ENCODE assay signal across 2 cellular contexts in genomic region chr12:65882504-65882903, GRCh38.
TF ChIP-seq lines count a peak whose summit lies in the region.

No MANE protein-coding gene starts in this region.

TF ChIP-seq in SK-N-SH treated with all-trans-retinoic acid at 6 μM for 48 hours, 23 proteins besides CTCF, POLR2A, EP300 and RAD21 (continued from another document):
- TF ChIP-seq GLIS3 (CRISPR knock-in tag; IDR thresholded peaks at IDR 0.05), result no peak
- TF ChIP-seq ESRRG (CRISPR knock-in tag; IDR thresholded peaks at IDR 0.05), result no peak
- no peak for TF ChIP-seq POU6F1 (CRISPR knock-in tag; IDR thresholded peaks at IDR 0.05; ENCODE audit: borderline replicate concordance, low read depth)
- TF ChIP-seq CSDC2 (CRISPR knock-in tag; IDR thresholded peaks at IDR 0.05), result no peak
- no peak for TF ChIP-seq ZNF8 (CRISPR knock-in tag; IDR thresholded peaks at IDR 0.05)
- no peak for TF ChIP-seq ISL1 (CRISPR knock-in tag; IDR thresholded peaks at IDR 0.05)
- TF ChIP-seq CSRNP3 (CRISPR knock-in tag; IDR thresholded peaks at IDR 0.05), result no peak
- TF ChIP-seq TOX (CRISPR knock-in tag; IDR thresholded peaks at IDR 0.05; ENCODE audit: borderline replicate concordance), result no peak
- TF ChIP-seq BACH2 (CRISPR knock-in tag; IDR thresholded peaks at IDR 0.05; ENCODE audit: borderline replicate concordance), result no peak
- TF ChIP-seq ARNTL (CRISPR knock-in tag; IDR thresholded peaks at IDR 0.05; ENCODE audit: borderline replicate concordance, low read depth), result no peak
- TF ChIP-seq ZFP30 (CRISPR knock-in tag; IDR thresholded peaks at IDR 0.05), result no peak
- TF ChIP-seq OSR1 (CRISPR knock-in tag; IDR thresholded peaks at IDR 0.05), result no peak
- no peak for TF ChIP-seq ZNF565 (CRISPR knock-in tag; conservative IDR thresholded peaks at IDR 0.05; ENCODE audit: low read depth)
- no peak for TF ChIP-seq TSHZ2 (CRISPR knock-in tag; IDR thresholded peaks at IDR 0.05)
- no peak for TF ChIP-seq RARB (CRISPR knock-in tag; IDR thresholded peaks at IDR 0.05)
- TF ChIP-seq TCF4 (CRISPR knock-in tag; IDR thresholded peaks at IDR 0.05; ENCODE audit: borderline replicate concordance), result no peak

TF ChIP-seq in WTC11, 78 proteins besides CTCF, POLR2A, EP300 and RAD21 (continued from another document):
- no peak for TF ChIP-seq AR (CRISPR knock-in tag; IDR thresholded peaks at IDR 0.05)
- TF ChIP-seq CBFB (CRISPR knock-in tag; IDR thresholded peaks at IDR 0.05; ENCODE audit: low read depth), result no peak
- no peak for TF ChIP-seq ZNF512 (CRISPR knock-in tag; IDR thresholded peaks at IDR 0.05; ENCODE audit: borderline replicate concordance)
- no peak for TF ChIP-seq ZNF219 (CRISPR knock-in tag; IDR thresholded peaks at IDR 0.05; ENCODE audit: borderline replicate concordance)
- no peak for TF ChIP-seq HMGA2 (CRISPR knock-in tag; IDR thresholded peaks at IDR 0.05)
- TF ChIP-seq NR3C1 (CRISPR knock-in tag; conservative IDR thresholded peaks at IDR 0.05; ENCODE audit: low read depth), result no peak
- no peak for TF ChIP-seq FOXJ3 (CRISPR knock-in tag; IDR thresholded peaks at IDR 0.05; ENCODE audit: borderline replicate concordance)
- no peak for TF ChIP-seq NFE2L1 (CRISPR knock-in tag; IDR thresholded peaks at IDR 0.05)
- TF ChIP-seq, protein P1, sequence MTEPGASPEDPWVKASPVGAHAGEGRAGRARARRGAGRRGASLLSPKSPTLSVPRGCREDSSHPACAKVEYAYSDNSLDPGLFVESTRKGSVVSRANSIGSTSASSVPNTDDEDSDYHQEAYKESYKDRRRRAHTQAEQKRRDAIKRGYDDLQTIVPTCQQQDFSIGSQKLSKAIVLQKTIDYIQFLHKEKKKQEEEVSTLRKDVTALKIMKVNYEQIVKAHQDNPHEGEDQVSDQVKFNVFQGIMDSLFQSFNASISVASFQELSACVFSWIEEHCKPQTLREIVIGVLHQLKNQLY (CRISPR knock-in tag; IDR thresholded peaks at IDR 0.05), result no peak
- no peak for TF ChIP-seq AFF4 (CRISPR knock-in tag; IDR thresholded peaks at IDR 0.05; ENCODE audit: borderline replicate concordance)
- no peak for TF ChIP-seq ERG (CRISPR knock-in tag; IDR thresholded peaks at IDR 0.05)
